ENCODE assay signal across 1 cellular context in genomic region chr3:56796996-56797395, GRCh38.
TF ChIP-seq lines count a peak whose summit lies in the region.

No MANE protein-coding gene starts in this region.

TF ChIP-seq in GM12878, 131 proteins besides CTCF, POLR2A, EP300 and RAD21:
- TF ChIP-seq IKZF1 (conservative IDR thresholded peaks at IDR 0.05) (0 out of 2 replicates have a peak, but pooled peaks have one; percentile 11), NR2C1 (IDR thresholded peaks at IDR 0.05) (no peak)
